31 cellular contexts compared by ENCODE assay signal in genomic region chr16:21723532-21723931, GRCh38. TPM values are rescaled to one million over a fixed set of nuclear protein-coding genes. Genes with fewer than 3 reads are reported as not detected.
"Had no signal": no experiment of that assay in that cellular context is flagged by ENCODE, and none has a peak within 500 bp of the region (broad histone marks: within the 10 kb centered on the region; RNA-seq: fewer than 3 reads in every experiment).

No MANE protein-coding gene starts in this region.

- H3K27ac ChIP-seq: neural progenitor cell, ovary, parathyroid adenoma, psoas muscle, skin epidermis, spleen, stomach, thoracic aorta, thyroid gland, tibial nerve, upper lobe of left lung, vagina had no signal

- H3K9me3 ChIP-seq: ovary, psoas muscle, spleen, stomach, thoracic aorta, thyroid gland, tibial nerve, upper lobe of left lung, vagina had no signal

- H3K79me2 ChIP-seq: parathyroid adenoma had no signal

- H3K36me3 Mint-ChIP-seq: naive thymus-derived CD4-positive, alpha-beta T cell; natural killer cell; neural progenitor cell; stimulated activated effector memory CD8-positive, alpha-beta T cell treated with anti-CD3 and anti-CD28 coated beads, Interleukin-12 subunit alpha, Interleukin-12 subunit beta, amount 100 ng/mL, for 72 hours had no signal

- H3K9me3 Mint-ChIP-seq: natural killer cell; nephron; neural progenitor cell; stimulated activated effector memory CD8-positive, alpha-beta T cell treated with anti-CD3 and anti-CD28 coated beads, Interleukin-12 subunit alpha, Interleukin-12 subunit beta, amount 100 ng/mL, for 72 hours; stimulated activated naive CD8-positive, alpha-beta T cell treated with anti-CD3 and anti-CD28 coated beads, Interleukin-15, Interleukin-2, amounts not matched to agents 100 ng/mL and 50 ng/mL, for 24 hours had no signal

- H3K4me2 ChIP-seq: neural progenitor cell, smooth muscle cell had no signal

- H3K27ac Mint-ChIP-seq: natural killer cell; nephron; neural progenitor cell; progenitor cell of endocrine pancreas; stimulated activated effector memory CD8-positive, alpha-beta T cell treated with anti-CD3 and anti-CD28 coated beads, Interleukin-12 subunit alpha, Interleukin-12 subunit beta, amount 100 ng/mL, for 72 hours; stimulated activated naive B cell treated with anti-CD40 and anti-IgM and Interleukin-4, amounts not matched to agents 10 μg/mL and 1 μg/mL and 100 μg/mL, for 72 hours; stimulated activated naive CD8-positive, alpha-beta T cell treated with anti-CD3 and anti-CD28 coated beads, Interleukin-15, Interleukin-2, amounts not matched to agents 100 ng/mL and 50 ng/mL, for 24 hours had no signal

- H2AFZ ChIP-seq: neural progenitor cell, parathyroid adenoma had no signal

- DNase-seq: naive thymus-derived CD4-positive, alpha-beta T cell; natural killer cell; occipital lobe; ovary; posterior cingulate gyrus; psoas muscle; right cardiac atrium; spleen; stimulated activated CD4-positive, alpha-beta T cell treated with anti-CD3 and anti-CD28 coated beads, Interleukin-12 subunit alpha, Interleukin-12 subunit beta, amount 100 ng/mL, for 4 hours; stimulated activated CD4-positive, alpha-beta T cell treated with anti-CD3 and anti-CD28 coated beads, Interleukin-2, amount 100 ng/mL, for 24 hours; stimulated activated CD4-positive, alpha-beta T cell treated with anti-CD3 and anti-CD28 coated beads, Interleukin-2, amount 100 ng/mL, for 48 hours; stimulated activated CD4-positive, alpha-beta T cell treated with anti-CD3 and anti-CD28 coated beads, Interleukin-4, amount 100 ng/mL, for 24 hours; stimulated activated naive B cell treated with anti-CD40 and anti-IgM and Interleukin-4, amounts not matched to agents 10 μg/mL and 1 μg/mL and 100 μg/mL, for 72 hours; stimulated activated naive CD4-positive, alpha-beta T cell treated with Interleukin-2 at 50 U/mL for 16 hours; stomach; thyroid gland; trophoblast cell; upper lobe of left lung had no signal

- H3K36me3 ChIP-seq: neural progenitor cell, ovary, spleen, stomach, thoracic aorta, thyroid gland, tibial nerve, upper lobe of left lung, vagina had no signal

- ATAC-seq: naive thymus-derived CD4-positive, alpha-beta T cell; natural killer cell; psoas muscle; right cardiac atrium; sciatic nerve; stimulated activated effector memory CD8-positive, alpha-beta T cell treated with anti-CD3 and anti-CD28 coated beads, Interleukin-12 subunit alpha, Interleukin-12 subunit beta, amount 100 ng/mL, for 72 hours; stimulated activated naive B cell treated with anti-CD40 and anti-IgM and Interleukin-4, amounts not matched to agents 10 μg/mL and 1 μg/mL and 100 μg/mL, for 72 hours had no signal

- H3K4me3 ChIP-seq: neural progenitor cell, ovary, psoas muscle, skin epidermis, smooth muscle cell, spleen, stomach, thoracic aorta, thyroid gland, tibial nerve, upper lobe of left lung, vagina had no signal

- H3K27me3 ChIP-seq: neural progenitor cell, ovary, spleen, thyroid gland, tibial nerve, upper lobe of left lung, vagina had no signal

- H3K4me1 ChIP-seq: neural progenitor cell, psoas muscle, spleen, stomach, thyroid gland, tibial nerve, upper lobe of left lung, vagina had no signal

- H3K4me3 Mint-ChIP-seq: naive thymus-derived CD4-positive, alpha-beta T cell; natural killer cell; nephron; neural progenitor cell; stimulated activated effector memory CD8-positive, alpha-beta T cell treated with anti-CD3 and anti-CD28 coated beads, Interleukin-12 subunit alpha, Interleukin-12 subunit beta, amount 100 ng/mL, for 72 hours; stimulated activated naive B cell treated with anti-CD40 and anti-IgM and Interleukin-4, amounts not matched to agents 10 μg/mL and 1 μg/mL and 100 μg/mL, for 72 hours; stimulated activated naive CD8-positive, alpha-beta T cell treated with anti-CD3 and anti-CD28 coated beads, Interleukin-15, Interleukin-2, amounts not matched to agents 100 ng/mL and 50 ng/mL, for 24 hours had no signal

- H3K4me1 Mint-ChIP-seq: natural killer cell; neural progenitor cell; stimulated activated effector memory CD8-positive, alpha-beta T cell treated with anti-CD3 and anti-CD28 coated beads, Interleukin-12 subunit alpha, Interleukin-12 subunit beta, amount 100 ng/mL, for 72 hours had no signal

- H3K9ac ChIP-seq: neural progenitor cell, parathyroid adenoma had no signal

- FAIRE-seq: urothelium cell line had no signal

RNA-seq across cellular contexts. Expression of gene OTOA, which starts 59.8 kb away (rescaled TPM):
- total RNA-seq: right cardiac atrium, smooth muscle cell, vagina had no signal
- polyA plus RNA-seq: smooth muscle cell had no signal
